ENCODE assay signal across 9 cellular contexts in genomic region chr2:85541753-85542457, GRCh38. TPM values are rescaled to one million over a fixed set of nuclear protein-coding genes. Genes with fewer than 3 reads are reported as not detected.
A peak's percentile ranks its signal among the peaks of the same experiment; 100 is the strongest.
DNase-seq lines count a peak whose midpoint lies in the region; ATAC-seq, FAIRE-seq and TF ChIP-seq lines count a peak whose summit lies in the region.
"Had no signal": no experiment of that assay in that cellular context is flagged by ENCODE, and none has a peak within 500 bp of the region (broad histone marks: within the 10 kb centered on the region; RNA-seq: fewer than 3 reads in every experiment).

No MANE protein-coding gene starts in this region.

- H3K27ac Mint-ChIP-seq in astrocyte (ENCODE audit: unreplicated experiment) = peak overlapping the region; percentile 66
- peak overlapping the region; percentile 4 for H3K27ac Mint-ChIP-seq in type B pancreatic cell
- H3K27ac Mint-ChIP-seq in CD14-positive monocyte = peak overlapping the region in 1 of 7 donors; percentile 73

- H3K4me1 Mint-ChIP-seq in astrocyte (ENCODE audit: low read depth, unreplicated experiment) = peaks cover 27% of the 10 kb centered on the region
- H3K4me1 Mint-ChIP-seq in type B pancreatic cell (ENCODE audit: unreplicated experiment) = peaks cover 42% of the 10 kb centered on the region
- peaks cover 29% of the 10 kb centered on the region for H3K4me1 Mint-ChIP-seq in CD14-positive monocyte

- no peak for DNase-seq in left ventricle myocardium inferior
- DNase-seq in cardiac septum (ENCODE audit: low spot score) = no peak
- no peak for DNase-seq in astrocyte (ENCODE audit: low read depth)
- DNase-seq in kidney epithelial cell (ENCODE audit: low read depth) = no peak
- DNase-seq in type B pancreatic cell (ENCODE audit: extremely low spot score, unreplicated experiment) = no peak
- no peak for DNase-seq in sciatic nerve (ENCODE audit: low spot score)
- no peak for DNase-seq in CD14-positive monocyte (ENCODE audit: low spot score)
- no peak for DNase-seq in occipital lobe (lab: John Stamatoyannopoulos, UW)
- DNase-seq: left lung had no signal

- peak overlapping the region; percentile 86 for H3K4me3 ChIP-seq in left ventricle myocardium inferior
- peak overlapping the region; percentile 99 for H3K4me3 ChIP-seq in astrocyte (ENCODE audit: insufficient read depth, low read depth, low read length)
- peak overlapping the region; percentile 100 for H3K4me3 ChIP-seq in kidney epithelial cell (ENCODE audit: low read depth, low read length)

- peaks cover 60% of the 10 kb centered on the region for H3K79me2 ChIP-seq in astrocyte (ENCODE audit: insufficient read depth, low read length)

- H3K27me3 ChIP-seq in left ventricle myocardium inferior (ENCODE audit: low read depth) (no peaks in the 10 kb centered on the region), astrocyte (ENCODE audit: insufficient read depth, low read length) (no peaks in the 10 kb centered on the region), kidney epithelial cell (ENCODE audit: control insufficient read depth, insufficient read depth, low read length) (no peaks in the 10 kb centered on the region)
- H3K27me3 ChIP-seq: left lung had no signal

- no peak for FAIRE-seq in astrocyte (lab: Jason Lieb, UNC)

- H3K27ac ChIP-seq in left ventricle myocardium inferior (replicated peaks) (peak overlapping the region; percentile 100), astrocyte (ENCODE audit: low read depth, low read length) (no peak overlapping the region)
- H3K27ac ChIP-seq: left lung had no signal

- peak overlapping the region; percentile 99 for H3K9ac ChIP-seq in astrocyte (ENCODE audit: low read length)

- H4K20me1 ChIP-seq in astrocyte (ENCODE audit: insufficient read depth, low read length) = peaks cover 78% of the 10 kb centered on the region

- no peak for ATAC-seq in sciatic nerve
- ATAC-seq: left lung had no signal

- H3K27me3 Mint-ChIP-seq in astrocyte (ENCODE audit: low read depth, unreplicated experiment) = no peaks in the 10 kb centered on the region
- H3K27me3 Mint-ChIP-seq in type B pancreatic cell = no peaks in the 10 kb centered on the region
- H3K27me3 Mint-ChIP-seq in CD14-positive monocyte (ENCODE audit: low read depth in 3 of 3) = no peaks in the 10 kb centered on the region

- H3K4me3 Mint-ChIP-seq in astrocyte (ENCODE audit: unreplicated experiment) = peak overlapping the region; percentile 91
- H3K4me3 Mint-ChIP-seq in type B pancreatic cell = peak overlapping the region; percentile 94
- no peak overlapping the region for H3K4me3 Mint-ChIP-seq in CD14-positive monocyte

- H3K4me2 ChIP-seq in astrocyte (ENCODE audit: low read length) = peak overlapping the region; percentile 97

- TF ChIP-seq CTCF in left ventricle myocardium inferior (IDR thresholded peaks at IDR 0.05; ENCODE audit: borderline replicate concordance) = no peak
- TF ChIP-seq CTCF in astrocyte (IDR thresholded peaks at IDR 0.05; ENCODE audit: insufficient read depth, low read depth, low read length) = no peak
- no peak for TF ChIP-seq CTCF in kidney epithelial cell (IDR thresholded peaks at IDR 0.05; ENCODE audit: insufficient read depth, low read length, poor library complexity, severe bottlenecking)
- no peak for TF ChIP-seq CTCF in type B pancreatic cell (conservative IDR thresholded peaks at IDR 0.05)
- no peak for TF ChIP-seq CTCF in CD14-positive monocyte (IDR thresholded peaks at IDR 0.05)

- peaks cover 72% of the 10 kb centered on the region for H3K4me1 ChIP-seq in left ventricle myocardium inferior
- peaks cover 24% of the 10 kb centered on the region for H3K4me1 ChIP-seq in astrocyte (ENCODE audit: insufficient read depth, low read length)

- intact Hi-C loops in left ventricle myocardium inferior (cut with micrococcal nuclease) = no loop called here
- intact Hi-C loops in cardiac septum (cut with DNase I) = no loop called here
- intact Hi-C loops in sciatic nerve (cut with DNase I) = no loop called here
- intact Hi-C loops in CD14-positive monocyte (cut with micrococcal nuclease) = no loop called here

- H2AFZ ChIP-seq in astrocyte (ENCODE audit: low read depth, low read length) = no peak overlapping the region

- H3K36me3 ChIP-seq in left ventricle myocardium inferior (peaks cover 60% of the 10 kb centered on the region), astrocyte (ENCODE audit: insufficient read depth, low read length) (peaks cover 56% of the 10 kb centered on the region), kidney epithelial cell (ENCODE audit: control insufficient read depth, insufficient read depth, low read length) (peaks cover 7% of the 10 kb centered on the region)

- H3K36me3 Mint-ChIP-seq in astrocyte (ENCODE audit: low read depth, unreplicated experiment) = peaks cover 30% of the 10 kb centered on the region
- peaks cover 47% of the 10 kb centered on the region for H3K36me3 Mint-ChIP-seq in type B pancreatic cell
- peaks cover 49 to 61% of the 10 kb centered on the region in 2 donors for H3K36me3 Mint-ChIP-seq in CD14-positive monocyte

- no peaks in the 10 kb centered on the region for H3K9me3 ChIP-seq in left ventricle myocardium inferior (replicated peaks)
- H3K9me3 ChIP-seq in astrocyte (ENCODE audit: insufficient read depth, low read depth, low read length) = no peaks in the 10 kb centered on the region
- H3K9me3 ChIP-seq: left lung had no signal

- no peaks in the 10 kb centered on the region for H3K9me3 Mint-ChIP-seq in astrocyte (ENCODE audit: unreplicated experiment)
- H3K9me3 Mint-ChIP-seq in type B pancreatic cell = no peaks in the 10 kb centered on the region
- H3K9me3 Mint-ChIP-seq in CD14-positive monocyte = no peaks in the 10 kb centered on the region

RNA-seq across cellular contexts. Expression of gene MAT2A, which starts 2.9 kb away (rescaled TPM):
- total RNA-seq in left ventricle myocardium inferior (145 TPM), cardiac septum (146 TPM), astrocyte (175 and 180 TPM in 2 replicates), kidney epithelial cell (147 and 160 TPM in 2 replicates), type B pancreatic cell (ENCODE audit: low replicate concordance) (209 and 403 TPM in 2 replicates), sciatic nerve (168 TPM), occipital lobe (95.1 TPM)
- 100 to 1,000 TPM in 1 of 2 donors, 10 to 100 TPM in 1; 97.0 to 117 TPM for polyA plus RNA-seq in CD14-positive monocyte

RNA-seq across cellular contexts. Expression of gene GGCX, which starts 19.4 kb away (rescaled TPM):
- 25.5 TPM for total RNA-seq in left ventricle myocardium inferior
- 23.3 TPM for total RNA-seq in cardiac septum
- 79.0 and 94.6 TPM in 2 replicates for total RNA-seq in astrocyte
- total RNA-seq in kidney epithelial cell = 25.7 and 37.0 TPM in 2 replicates
- 62.6 and 76.2 TPM in 2 replicates for total RNA-seq in type B pancreatic cell (ENCODE audit: low replicate concordance)
- total RNA-seq in sciatic nerve = 36.6 TPM
- polyA plus RNA-seq in CD14-positive monocyte = 10 to 100 TPM; 32.0 to 34.4 TPM
- total RNA-seq in occipital lobe = 32.6 TPM

RNA-seq across cellular contexts. Expression of gene VAMP8, which starts 35.5 kb away (rescaled TPM):
- total RNA-seq in left ventricle myocardium inferior (15.5 TPM), cardiac septum (8.2 TPM), astrocyte (30.6 and 35.3 TPM in 2 replicates), kidney epithelial cell (42.3 and 53.5 TPM in 2 replicates), type B pancreatic cell (ENCODE audit: low replicate concordance) (62.8 and 157 TPM in 2 replicates), sciatic nerve (31.1 TPM), occipital lobe (0.94 TPM)
- polyA plus RNA-seq in CD14-positive monocyte = 100 to 1,000 TPM; 623 to 761 TPM

RNA-seq across cellular contexts. Expression of gene VAMP5, which starts 42.3 kb away (rescaled TPM):
- total RNA-seq in left ventricle myocardium inferior (47.3 TPM), cardiac septum (27.9 TPM), astrocyte (17.1 and 17.6 TPM in 2 replicates), kidney epithelial cell (16.5 and 28.5 TPM in 2 replicates), type B pancreatic cell (ENCODE audit: low replicate concordance) (3.4 and 4.4 TPM in 2 replicates), sciatic nerve (71.2 TPM), occipital lobe (3.6 TPM)
- polyA plus RNA-seq in CD14-positive monocyte = 100 to 1,000 TPM; 171 to 251 TPM

RNA-seq across cellular contexts. Expression of gene RNF181, which starts 53.6 kb away (rescaled TPM):
- total RNA-seq in left ventricle myocardium inferior (89.2 TPM), cardiac septum (82.4 TPM), astrocyte (155 and 176 TPM in 2 replicates), kidney epithelial cell (220 and 271 TPM in 2 replicates), type B pancreatic cell (ENCODE audit: low replicate concordance) (70.2 and 78.8 TPM in 2 replicates), sciatic nerve (71.2 TPM), occipital lobe (38.8 TPM)
- 100 to 1,000 TPM; 382 to 475 TPM for polyA plus RNA-seq in CD14-positive monocyte

Comparison
In these comparisons a context has a peak if more than half of its experiments do, and no peak if none do; other contexts are left out.
1. H3K4me3 Mint-ChIP-seq: peak in astrocyte (single experiment) and type B pancreatic cell (single experiment); none in CD14-positive monocyte (0 of 2).
2. Peak in every context shown above with its lines, with median percentiles within 50 percentile points of each other: H3K4me3 ChIP-seq.